ENCODE assay signal across 8 cellular contexts in the genomic region with DNA sequence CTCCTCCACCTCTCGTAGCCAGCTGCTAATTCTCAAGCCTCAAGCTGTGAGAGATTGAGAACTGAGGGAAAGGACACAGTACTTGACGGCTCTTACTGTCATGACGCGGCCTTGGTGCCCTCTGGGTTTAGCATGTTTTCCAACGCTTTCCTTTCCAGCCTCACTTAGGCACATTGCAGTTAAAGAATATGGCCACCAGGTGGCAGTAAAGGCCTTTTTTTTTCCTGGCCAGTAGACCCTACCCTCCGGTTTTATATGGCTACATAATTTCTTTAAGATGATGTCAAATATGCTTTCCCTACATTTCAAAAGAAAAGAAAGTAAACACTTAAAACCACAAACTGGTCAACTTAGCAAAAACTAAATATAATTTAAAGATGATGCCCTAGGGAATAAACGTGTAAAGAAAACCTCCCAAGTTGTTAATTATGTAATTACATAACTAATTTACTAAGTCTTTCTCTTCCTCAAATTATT. TPM values are rescaled to one million over a fixed set of nuclear protein-coding genes. Genes with fewer than 3 reads are reported as not detected.
DNase-seq lines count a peak whose midpoint lies in the region; ATAC-seq and TF ChIP-seq lines count a peak whose summit lies in the region.

No MANE protein-coding gene starts in this region.

- no peak overlapping the region for H3T11ph ChIP-seq in H9 (ENCODE audit: low read length)

- H3K23ac ChIP-seq in H9 (ENCODE audit: insufficient read length, low read depth, low read length) = no peak overlapping the region

- H3K79me1 ChIP-seq in H9 (ENCODE audit: insufficient read depth, low read depth, low read length, poor library complexity, severe bottlenecking) = no peaks in the 10 kb centered on the region

- no peak overlapping the region for H4K91ac ChIP-seq in H9 (ENCODE audit: insufficient read length, low read depth, low read length)

- H2BK120ac ChIP-seq in H9 (ENCODE audit: low read depth, low read length, poor library complexity, severe bottlenecking) = no peak overlapping the region

- no peak overlapping the region for H3K9ac ChIP-seq in H9 (ENCODE audit: extremely low read depth, insufficient read length, low read length)

- H2BK5ac ChIP-seq in H9 (ENCODE audit: insufficient read length, low read length) = no peak overlapping the region

- peaks cover 12 to 25% of the 10 kb centered on the region in 2 experiments for H3K4me1 Mint-ChIP-seq in H9
- H3K4me1 Mint-ChIP-seq in chondrocyte (ENCODE audit: low read depth) = peaks cover 12% of the 10 kb centered on the region

- H2BK20ac ChIP-seq in H9 (ENCODE audit: low read depth, low read length, poor library complexity, severe bottlenecking) = no peak overlapping the region

- H3K36me3 Mint-ChIP-seq in H9 (ENCODE audit: insufficient read depth in 1 of 3, low read depth in 3 of 3) (peaks cover 0 to 24% (median 2%) of the 10 kb centered on the region in 3 experiments; a peak in 3 of 7 replicates), chondrocyte (ENCODE audit: low read depth) (peaks cover 3% of the 10 kb centered on the region)

- peak overlapping the region in 2 of 3 experiments; percentile 67 to 95; a peak in 4 of 7 replicates for H3K27ac Mint-ChIP-seq in H9
- no peak overlapping the region for H3K27ac Mint-ChIP-seq in chondrocyte (ENCODE audit: unreplicated experiment)

- H3K4me3 ChIP-seq in BJ (ENCODE audit: low read depth, low read length) (no peak overlapping the region), left lung (no peak overlapping the region)

- CTCF ChIA-PET in BJ (lab: Yijun Ruan, JAX) = interaction anchor here (0.6 to 2.8 kb wide), 7 partner anchors 9 to 677 kb away, joined by 3 to 13 read pairs (median 3); partner anchors contain the start of genes CENPL and DARS2

- H3K4ac ChIP-seq in H9 (ENCODE audit: low read depth, low read length) = no peak overlapping the region

- no peak overlapping the region for H4K5ac ChIP-seq in H9 (ENCODE audit: insufficient read length, low read depth, low read length)

- no peak overlapping the region for H2BK15ac ChIP-seq in H9 (ENCODE audit: low read depth, low read length)

- H3K18ac ChIP-seq in H9 (ENCODE audit: insufficient read length, low read depth, low read length) = no peak overlapping the region

- TF ChIP-seq CTCF in BJ (IDR thresholded peaks at IDR 0.05; ENCODE audit: insufficient read depth, low read depth, low read length) = peak; percentile 72
- peak; percentile 95 for TF ChIP-seq CTCF in H9 (conservative IDR thresholded peaks at IDR 0.05)
- TF ChIP-seq CTCF in VCaP (conservative IDR thresholded peaks at IDR 0.05) = peak; percentile 79
- peak; percentile 98 for TF ChIP-seq CTCF in chondrocyte (IDR thresholded peaks at IDR 0.05)
- TF ChIP-seq CTCF in left lung (IDR thresholded peaks at IDR 0.05) = peak; percentile 91 to 94

- WGBS in H9 (ENCODE audit: extremely low coverage, insufficient read length, low lambda C conversion rate) = no CpG with 5 or more reads among the region's 7 CpGs

- no peak overlapping the region for H2BK12ac ChIP-seq in H9 (ENCODE audit: insufficient read length, low read depth, low read length)

- no peaks in the 10 kb centered on the region for H3K79me2 ChIP-seq in H9 (ENCODE audit: insufficient read depth, low read length)

- H3K27me3 Mint-ChIP-seq in H9 (ENCODE audit: low read depth) (no peaks in the 10 kb centered on the region), chondrocyte (ENCODE audit: low read depth) (no peaks in the 10 kb centered on the region)

- H3K4me3 Mint-ChIP-seq in H9 (no peak overlapping the region), chondrocyte (ENCODE audit: unreplicated experiment) (no peak overlapping the region)

- H3K4me1 ChIP-seq in H9 (ENCODE audit: insufficient read depth, low read length) (no peaks in the 10 kb centered on the region; the same call in 1 of the 2 replicates), left lung (peaks cover 0 to 11% of the 10 kb centered on the region in 2 donors)

- intact Hi-C loops in left lung (cut with DNase I) = no loop called here

- no peak overlapping the region for H4K8ac ChIP-seq in H9 (replicated peaks; ENCODE audit: insufficient read length, low read depth, low read length)

- no peaks in the 10 kb centered on the region for H3K23me2 ChIP-seq in H9 (ENCODE audit: insufficient read length, low read depth, low read length, poor library complexity, severe bottlenecking)

- peak; percentile 92 for ATAC-seq in left lung
- no peak for ATAC-seq in GM18868 (IDR thresholded peaks at IDR 0.05; ENCODE audit: unreplicated experiment)

- POLR2A ChIA-PET in BJ (lab: Charles Lee) = no interaction called here

- no peak overlapping the region for H3K56ac ChIP-seq in H9 (ENCODE audit: insufficient read length, low read depth, low read length)

- no peak overlapping the region for H3K4me2 ChIP-seq in H9 (ENCODE audit: insufficient read depth, insufficient read length, low read length)

- H2AFZ ChIP-seq in H9 (ENCODE audit: low read length) = no peak overlapping the region

- H3K9me3 Mint-ChIP-seq in H9 = no peaks in the 10 kb centered on the region; a peak in 1 of 5 replicates
- no peaks in the 10 kb centered on the region for H3K9me3 Mint-ChIP-seq in chondrocyte (ENCODE audit: low read depth)

- no peak overlapping the region for H2AK5ac ChIP-seq in H9 (ENCODE audit: insufficient read length, low read length)

- no peak overlapping the region for H3K14ac ChIP-seq in H9 (ENCODE audit: insufficient read depth, low read length)

- H4K20me1 ChIP-seq in H9 (ENCODE audit: control insufficient read depth, insufficient read depth, insufficient read length) = no peaks in the 10 kb centered on the region

- H3K27me3 ChIP-seq in BJ (ENCODE audit: control insufficient read depth, insufficient read depth, low read length) (no peaks in the 10 kb centered on the region), H9 (ENCODE audit: insufficient read depth, low read length) (no peaks in the 10 kb centered on the region), left lung (no peaks in the 10 kb centered on the region)

- DNase-seq in BJ (ENCODE audit: low read depth) (no peak), H9 (peak; percentile 77), NCI-H2227 treated with DMSO at 0.1 percent for 48 hours (lab: John Stamatoyannopoulos, UW) (peak; percentile 76), chondrocyte (ENCODE audit: low spot score) (no peak), left lung (peak in 1 of 2 donors; percentile 43)
- DNase-seq in stimulated activated CD4-positive, alpha-beta T cell treated with anti-CD3 and anti-CD28 coated beads, TNF-alpha, amount 100 ng/mL, for 1 hour (ENCODE audit: low read depth in 3 of 3, low spot score in 1 of 3) = peak in 2 of 3 donors; percentile 6 to 13

- no peaks in the 10 kb centered on the region for H3K9me3 ChIP-seq in H9 (ENCODE audit: control insufficient read depth, low read depth, low read length)
- no peaks in the 10 kb centered on the region for H3K9me3 ChIP-seq in left lung

- no peaks in the 10 kb centered on the region for H3K36me3 ChIP-seq in BJ (ENCODE audit: control insufficient read depth, insufficient read depth, low read length)
- H3K36me3 ChIP-seq in left lung = peaks cover 0 to 6% of the 10 kb centered on the region in 2 donors

- no peak overlapping the region for H3K27ac ChIP-seq in H9 (ENCODE audit: insufficient read length, low read depth, low read length)
- peak overlapping the region; percentile 31; the same call in 1 of the 2 replicates for H3K27ac ChIP-seq in VCaP
- H3K27ac ChIP-seq in left lung = no peak overlapping the region

RNA-seq across cellular contexts. Expression of gene PRDX6, which starts 56.8 kb away (rescaled TPM):
- polyA plus RNA-seq in BJ (2011; rRNA removed) = 885 and 1,282 TPM in 2 replicates
- 887 and 1,459 TPM in 2 replicates for polyA minus RNA-seq in BJ (2011; rRNA and poly(A)+ RNA removed)
- total RNA-seq in H9 (2021) (533 and 541 TPM in 2 replicates), chondrocyte (149 to 174 TPM (median 155 TPM) in 3 replicates), left lung (100 to 1,000 TPM; 251 to 263 TPM)

Comparison
In these comparisons a context has a peak if more than half of its experiments do, and no peak if none do; other contexts are left out.
1. DNase-seq: peak in H9 (single experiment), NCI-H2227 treated with DMSO at 0.1 percent for 48 hours (single experiment) and stimulated activated CD4-positive, alpha-beta T cell treated with anti-CD3 and anti-CD28 coated beads, TNF-alpha, amount 100 ng/mL, for 1 hour (2 of 3); none in BJ (single experiment) and chondrocyte (single experiment).
2. Peak in every context shown above with its lines, with median percentiles within 50 percentile points of each other: CTCF ChIP-seq.